In genomic region chr11:66744485-66745355, GRCh38 we compare ENCODE assay signal across 8 cellular contexts. TPM values are rescaled to one million over a fixed set of nuclear protein-coding genes. Genes with fewer than 3 reads are reported as not detected.
DNase-seq lines count a peak whose midpoint lies in the region; ATAC-seq, FAIRE-seq and TF ChIP-seq lines count a peak whose summit lies in the region.

No MANE protein-coding gene starts in this region.

- peak overlapping the region; percentile 82 for H3K9ac ChIP-seq in PC-3 (ENCODE audit: low read length)

- TF ChIP-seq RAD21 in Ishikawa (IDR thresholded peaks at IDR 0.05; ENCODE audit: low read depth), result no peak

- H3K4me3 ChIP-seq in PC-3 (ENCODE audit: low read length), result peak overlapping the region; percentile 77
- H3K4me3 ChIP-seq in muscle layer of duodenum (ENCODE audit: low read depth in 1 of 2, low read length in 2 of 2), result peak overlapping the region; percentile 78 to 88

- H3K4me3 Mint-ChIP-seq in activated T-cell treated with anti-CD3 and anti-CD28 coated beads, Interleukin-2, amount 50 U/mL, for 4 hours, result peak overlapping the region; percentile 90

- TF ChIP-seq CTCF in D721Med (IDR thresholded peaks at IDR 0.05; ENCODE audit: insufficient read depth, missing control alignments) (no peak), PC-3 (conservative IDR thresholded peaks at IDR 0.05; ENCODE audit: low read depth, low read length) (no peak)

- TF ChIP-seq EP300 in Ishikawa (IDR thresholded peaks at IDR 0.05; ENCODE audit: borderline replicate concordance), result peak; percentile 63; the same call in 1 of the 2 replicates

- peaks cover 5% of the 10 kb centered on the region for H3K4me1 Mint-ChIP-seq in activated T-cell treated with anti-CD3 and anti-CD28 coated beads, Interleukin-2, amount 50 U/mL, for 4 hours (ENCODE audit: low read depth)

- peak overlapping the region; percentile 88 for H2AFZ ChIP-seq in PC-3 (ENCODE audit: low read length)

- H3F3A ChIP-seq in PC-3 (ENCODE audit: low read length, unreplicated experiment), result peaks cover 8% of the 10 kb centered on the region

- H3K9me3 ChIP-seq in PC-3 (ENCODE audit: low read length) (no peaks in the 10 kb centered on the region), muscle layer of duodenum (ENCODE audit: control insufficient read depth in 1 of 2, low read length in 2 of 2) (no peaks in the 10 kb centered on the region)

- H3K9me2 ChIP-seq in PC-3 (replicated peaks; ENCODE audit: low read length), result no peaks in the 10 kb centered on the region

- H3K9me3 Mint-ChIP-seq in activated T-cell treated with anti-CD3 and anti-CD28 coated beads, Interleukin-2, amount 50 U/mL, for 4 hours, result peaks cover 5% of the 10 kb centered on the region

- CTCF ChIA-PET in PC-3 (lab: Charles Lee), result interaction anchor here (0.7 kb wide), 1 partner anchor 110 kb away, joined by 3 read pairs; no protein-coding TSS in a partner anchor

- peaks cover 40% of the 10 kb centered on the region for H3K79me2 ChIP-seq in PC-3 (ENCODE audit: low read length)

- no peak for FAIRE-seq in D721Med (lab: Jason Lieb, UNC)

- intact Hi-C loops in PC-3 (cut with micrococcal nuclease), result loop anchor here (1.0 to 5.0 kb wide), 3 partner anchors 45 to 73 kb away; no protein-coding TSS in a partner anchor

- H3K4me1 ChIP-seq in PC-3 (ENCODE audit: insufficient read depth, low read length) (peaks cover 50% of the 10 kb centered on the region), muscle layer of duodenum (ENCODE audit: control insufficient read depth in 1 of 2, insufficient read depth in 2 of 2, low read length in 2 of 2) (peaks cover 6 to 11% of the 10 kb centered on the region in 2 donors)

- peak overlapping the region; percentile 86 for H3K27ac ChIP-seq in PC-3 (ENCODE audit: low read length)
- peak overlapping the region; percentile 77 for H3K27ac ChIP-seq in muscle layer of duodenum (ENCODE audit: low read length)

- no TSS peak for BruUV-seq in PC-3 (replicated peaks; lab: Mats Ljungman, UMichigan)

- H3K4me2 ChIP-seq in PC-3 (ENCODE audit: low read length), result peak overlapping the region; percentile 90

- H3K27me3 Mint-ChIP-seq in activated T-cell treated with anti-CD3 and anti-CD28 coated beads, Interleukin-2, amount 50 U/mL, for 4 hours (ENCODE audit: low read depth), result no peaks in the 10 kb centered on the region

- no peaks in the 10 kb centered on the region for H4K20me1 ChIP-seq in PC-3 (ENCODE audit: low read length)

- ATAC-seq in GM21528 (IDR thresholded peaks at IDR 0.05; ENCODE audit: low FRiP score, unreplicated experiment), result peak; percentile 79
- peak; percentile 58 for ATAC-seq in PC-3
- ATAC-seq in activated T-cell treated with anti-CD3 and anti-CD28 coated beads, Interleukin-2, amount 50 U/mL, for 4 hours, result peak; percentile 88 to 92
- ATAC-seq in esophagus mucosa, result peak; percentile 84

- H3K36me3 ChIP-seq in PC-3 (ENCODE audit: low read depth, low read length) (no peaks in the 10 kb centered on the region), muscle layer of duodenum (ENCODE audit: control insufficient read depth in 1 of 2, insufficient read depth in 2 of 2, low read length in 2 of 2) (no peaks in the 10 kb centered on the region)

- POLR2A ChIA-PET in PC-3 (lab: Charles Lee; ENCODE audit: unreplicated experiment), result interaction anchor here (1.0 kb wide), 1 partner anchor 19 kb away, joined by 3 read pairs; no protein-coding TSS in a partner anchor

- no peaks in the 10 kb centered on the region for H3K36me3 Mint-ChIP-seq in activated T-cell treated with anti-CD3 and anti-CD28 coated beads, Interleukin-2, amount 50 U/mL, for 4 hours (ENCODE audit: insufficient read depth)

- H3K27me3 ChIP-seq in PC-3 (ENCODE audit: low read length) (no peaks in the 10 kb centered on the region), muscle layer of duodenum (ENCODE audit: low read depth, low read length) (no peaks in the 10 kb centered on the region)

- DNase-seq in D721Med (ENCODE audit: insufficient read length, low spot score) (peak; percentile 88), PC-3 (peak; percentile 94)
- DNase-seq in activated T-cell treated with anti-CD3 and anti-CD28 coated beads, Interleukin-2, amount 50 U/mL, for 4 hours, result peak; percentile 88
- DNase-seq in stimulated activated CD8-positive, alpha-beta memory T cell treated with anti-CD3 and anti-CD28 coated beads, Interleukin-7, amount 100 ng/mL, for 4 hours (ENCODE audit: low read depth in 2 of 2), result peak; percentile 74 to 84

TF ChIP-seq in Ishikawa, 13 proteins besides CTCF, POLR2A, EP300 and RAD21:
- TF ChIP-seq ZBTB7A (IDR thresholded peaks at IDR 0.05; ENCODE audit: low read depth) (peak; percentile 95), TAF1 (IDR thresholded peaks at IDR 0.05; ENCODE audit: low read depth) (peak; percentile 61; the same call in 1 of the 2 replicates), USF1 (IDR thresholded peaks at IDR 0.05) (no peak; the same call in 1 of the 2 replicates), MAX (IDR thresholded peaks at IDR 0.05) (peak; percentile 68; the same call in 1 of the 2 replicates), TCF12 (IDR thresholded peaks at IDR 0.05; ENCODE audit: low read depth) (peak; percentile 45; the same call in 1 of the 2 replicates), YY1 (IDR thresholded peaks at IDR 0.05; ENCODE audit: low read depth) (0 out of 2 replicates have a peak, but pooled peaks have one; percentile 14), CEBPB (IDR thresholded peaks at IDR 0.05) (no peak), NFIC (IDR thresholded peaks at IDR 0.05) (peak; percentile 81), TEAD4 (IDR thresholded peaks at IDR 0.05) (no peak; the same call in 1 of the 2 replicates), CREB1 (IDR thresholded peaks at IDR 0.05; ENCODE audit: low read depth) (no peak), EGR1 (IDR thresholded peaks at IDR 0.05) (peak; percentile 96)
- TF ChIP-seq, protein P1, sequence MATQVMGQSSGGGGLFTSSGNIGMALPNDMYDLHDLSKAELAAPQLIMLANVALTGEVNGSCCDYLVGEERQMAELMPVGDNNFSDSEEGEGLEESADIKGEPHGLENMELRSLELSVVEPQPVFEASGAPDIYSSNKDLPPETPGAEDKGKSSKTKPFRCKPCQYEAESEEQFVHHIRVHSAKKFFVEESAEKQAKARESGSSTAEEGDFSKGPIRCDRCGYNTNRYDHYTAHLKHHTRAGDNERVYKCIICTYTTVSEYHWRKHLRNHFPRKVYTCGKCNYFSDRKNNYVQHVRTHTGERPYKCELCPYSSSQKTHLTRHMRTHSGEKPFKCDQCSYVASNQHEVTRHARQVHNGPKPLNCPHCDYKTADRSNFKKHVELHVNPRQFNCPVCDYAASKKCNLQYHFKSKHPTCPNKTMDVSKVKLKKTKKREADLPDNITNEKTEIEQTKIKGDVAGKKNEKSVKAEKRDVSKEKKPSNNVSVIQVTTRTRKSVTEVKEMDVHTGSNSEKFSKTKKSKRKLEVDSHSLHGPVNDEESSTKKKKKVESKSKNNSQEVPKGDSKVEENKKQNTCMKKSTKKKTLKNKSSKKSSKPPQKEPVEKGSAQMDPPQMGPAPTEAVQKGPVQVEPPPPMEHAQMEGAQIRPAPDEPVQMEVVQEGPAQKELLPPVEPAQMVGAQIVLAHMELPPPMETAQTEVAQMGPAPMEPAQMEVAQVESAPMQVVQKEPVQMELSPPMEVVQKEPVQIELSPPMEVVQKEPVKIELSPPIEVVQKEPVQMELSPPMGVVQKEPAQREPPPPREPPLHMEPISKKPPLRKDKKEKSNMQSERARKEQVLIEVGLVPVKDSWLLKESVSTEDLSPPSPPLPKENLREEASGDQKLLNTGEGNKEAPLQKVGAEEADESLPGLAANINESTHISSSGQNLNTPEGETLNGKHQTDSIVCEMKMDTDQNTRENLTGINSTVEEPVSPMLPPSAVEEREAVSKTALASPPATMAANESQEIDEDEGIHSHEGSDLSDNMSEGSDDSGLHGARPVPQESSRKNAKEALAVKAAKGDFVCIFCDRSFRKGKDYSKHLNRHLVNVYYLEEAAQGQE (IDR thresholded peaks at IDR 0.05; ENCODE audit: low read depth), result no peak

RNA-seq across cellular contexts. Expression of gene SPTBN2, which starts 15.7 kb away (rescaled TPM):
- total RNA-seq in PC-3 (2014; rRNA removed) (74.9 and 154 TPM in 2 replicates), esophagus mucosa (138 TPM)
- under 1 TPM; 0.81 to 0.92 (median 0.82) TPM for total RNA-seq in activated T-cell treated with anti-CD3 and anti-CD28 coated beads, Interleukin-2, amount 50 U/mL, for 4 hours

Comparison
In these comparisons a context has a peak if more than half of its experiments do, and no peak if none do; other contexts are left out.
1. Peak in every context shown above with its lines: DNase-seq, ATAC-seq, H3K4me3 ChIP-seq and H3K27ac ChIP-seq.
2. RNA of gene SPTBN2, which starts 15.7 kb away (total RNA-seq): 138 TPM in esophagus mucosa (single experiment) and 74.9 to 154 TPM in PC-3; 0.81 to 0.92 TPM in activated T-cell treated with anti-CD3 and anti-CD28 coated beads, Interleukin-2, amount 50 U/mL, for 4 hours; every median in the first group is over 10 times any median in the second.